In the genomic region with DNA sequence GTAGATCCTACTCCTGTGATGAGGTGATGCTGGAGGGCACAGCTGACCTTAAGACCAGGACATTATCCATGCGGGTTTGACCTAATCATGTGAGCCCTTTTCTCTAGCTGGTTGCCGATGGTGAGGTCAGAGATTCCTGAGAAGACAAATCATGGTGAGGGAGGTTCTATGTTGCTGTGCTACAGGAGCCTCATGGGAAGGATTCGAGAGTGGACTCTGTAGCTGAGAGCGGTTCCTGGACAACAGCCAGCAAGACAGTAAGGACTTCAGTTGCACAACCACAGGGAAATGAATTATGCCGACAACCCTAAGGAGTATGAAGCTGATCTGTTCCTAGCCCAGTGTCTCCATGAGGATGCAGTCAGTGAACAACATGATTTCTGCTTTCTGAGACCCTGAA, we compare ENCODE assay signal across 11 cellular contexts.
DNase-seq lines count a peak whose midpoint lies in the region; ATAC-seq and TF ChIP-seq lines count a peak whose summit lies in the region.
"Had no signal": no experiment of that assay in that cellular context is flagged by ENCODE, and none has a peak within 500 bp of the region (broad histone marks: within the 10 kb centered on the region; RNA-seq: fewer than 3 reads in every experiment).

No MANE protein-coding gene starts in this region.

- no peaks in the 10 kb centered on the region for H3K9me3 ChIP-seq in suprapubic skin

- H3K27ac ChIP-seq in suprapubic skin: no peak overlapping the region

- H3K4me3 ChIP-seq in astrocyte of the spinal cord (ENCODE audit: low read depth, low read length) (no peak overlapping the region), suprapubic skin (no peak overlapping the region)

- DNase-seq in HT1080 (ENCODE audit: low read depth) (peak; percentile 48), astrocyte of the spinal cord (ENCODE audit: low read depth, low spot score) (peak; percentile 83), iris pigment epithelial cell (ENCODE audit: low read depth) (peak; percentile 51), suprapubic skin (ENCODE audit: low spot score in 2 of 2) (peak; percentile 80 to 81), HPDE6-E6E7 (ENCODE audit: extremely low spot score) (no peak), NCI-H2227 (lab: John Stamatoyannopoulos, UW; ENCODE audit: unreplicated experiment) (no peak), T-helper 9 cell (no peak)
- DNase-seq: activated naive CD8-positive, alpha-beta T cell treated with anti-CD3 and anti-CD28 coated beads, Interleukin-2, amount 10 ng/mL, durations not matched to agents 7 days and 5 days; NCI-H1048 had no signal

- in situ Hi-C loops in astrocyte of the spinal cord (cut with HindIII; ENCODE audit: low sequenced_read_pairs): no loop called here

- 66% methylated on average over 5 of the region's 5 CpGs for WGBS in suprapubic skin

- no peaks in the 10 kb centered on the region for H3K36me3 ChIP-seq in suprapubic skin

- ATAC-seq in HG02970 (IDR thresholded peaks at IDR 0.05; ENCODE audit: low FRiP score, unreplicated experiment): no peak
- ATAC-seq: natural killer cell treated with Interleukin-12 subunit alpha and Interleukin-12 subunit beta and Interleukin-15 and Interleukin-18, amount 100 ng/mL, for 72 hours had no signal

- peaks cover 22% of the 10 kb centered on the region for H3K4me1 ChIP-seq in suprapubic skin

- TF ChIP-seq CTCF in astrocyte of the spinal cord (IDR thresholded peaks at IDR 0.05; ENCODE audit: low read depth, low read length) (no peak), suprapubic skin (IDR thresholded peaks at IDR 0.05) (no peak)

- TF ChIP-seq POLR2A in suprapubic skin (IDR thresholded peaks at IDR 0.05): no peak

- no peak for TF ChIP-seq EP300 in suprapubic skin (IDR thresholded peaks at IDR 0.05)

- H3K27me3 ChIP-seq in suprapubic skin: no peaks in the 10 kb centered on the region

Comparison
In these comparisons a context has a peak if more than half of its experiments do, and no peak if none do; other contexts are left out.
1. DNase-seq: peak in HT1080 (single experiment), astrocyte of the spinal cord (single experiment), iris pigment epithelial cell (single experiment) and suprapubic skin (2 of 2); none in HPDE6-E6E7 (single experiment), NCI-H2227 (single experiment) and T-helper 9 cell (single experiment).